Comparison of ENCODE assay signal across 27 cellular contexts in genomic region chr20:61295726-61296628, GRCh38. TPM values are rescaled to one million over a fixed set of nuclear protein-coding genes. Genes with fewer than 3 reads are reported as not detected.
DNase-seq lines count a peak whose midpoint lies in the region; ATAC-seq, FAIRE-seq and TF ChIP-seq lines count a peak whose summit lies in the region.
"Had no signal": no experiment of that assay in that cellular context is flagged by ENCODE, and none has a peak within 500 bp of the region (broad histone marks: within the 10 kb centered on the region; RNA-seq: fewer than 3 reads in every experiment).

No MANE protein-coding gene starts in this region.

- no peaks in the 10 kb centered on the region for H3K36me3 ChIP-seq in H1 (ENCODE audit: control insufficient read depth in 2 of 4, insufficient read depth in 4 of 4, low read length in 3 of 4)
- no peaks in the 10 kb centered on the region for H3K36me3 ChIP-seq in mucosa of descending colon (ENCODE audit: low read depth)
- H3K36me3 ChIP-seq: cardiac muscle cell, esophagus muscularis mucosa, pancreas, sigmoid colon, tibial artery had no signal

- POLR2A ChIA-PET in H1 (lab: Charles Lee; ENCODE audit: partially characterized antibody): no interaction called here
- POLR2A ChIA-PET in activated CD4-positive, alpha-beta memory T cell treated with anti-CD3 and anti-CD28 coated beads for 36 hours (lab: Charles Lee): no interaction called here

- H2BK15ac ChIP-seq in H1 (ENCODE audit: low read length): no peak overlapping the region

- no peak overlapping the region for H3K23ac ChIP-seq in H1 (ENCODE audit: insufficient read length)

- peaks cover under 1% of the 10 kb centered on the region for H3K36me3 Mint-ChIP-seq in neural crest cell (ENCODE audit: low read depth)
- no peaks in the 10 kb centered on the region for H3K36me3 Mint-ChIP-seq in activated CD4-positive, alpha-beta memory T cell treated with anti-CD3 and anti-CD28 coated beads for 36 hours
- H3K36me3 Mint-ChIP-seq: activated CD8-positive, alpha-beta memory T cell treated with anti-CD3 and anti-CD28 coated beads, Interleukin-2, amount 10 ng/mL, durations not matched to agents 7 days and 5 days had no signal

- no peak overlapping the region for H4K91ac ChIP-seq in H1 (replicated peaks; ENCODE audit: insufficient read length, low read length)

- H2AFZ ChIP-seq in H1 (ENCODE audit: low read length): no peak overlapping the region

- no peak overlapping the region for H4K5ac ChIP-seq in H1 (ENCODE audit: insufficient read length, low read depth, low read length)

- no peak overlapping the region for H3K9ac ChIP-seq in H1 (replicated peaks in 1 of 4; ENCODE audit: extremely low read depth in 1 of 4, low read depth in 3 of 4, low read length in 3 of 4)

- H3K4me3 ChIP-seq in H1 (ENCODE audit: extremely low read depth in 1 of 4, insufficient read depth in 2 of 4, low read depth in 3 of 4, low read length in 4 of 4) (no peak overlapping the region), mucosa of descending colon (no peak overlapping the region)
- H3K4me3 ChIP-seq: cardiac muscle cell, dorsolateral prefrontal cortex, esophagus muscularis mucosa, pancreas, sigmoid colon, tibial artery had no signal

- peak overlapping the region; percentile 68; the same call in 1 of the 2 replicates for H2BK12ac ChIP-seq in H1 (ENCODE audit: low read depth, low read length)

- no peak overlapping the region for H2AK5ac ChIP-seq in H1 (ENCODE audit: low read depth, low read length)

- peaks cover 28% of the 10 kb centered on the region for H3K4me1 Mint-ChIP-seq in neural crest cell
- no peaks in the 10 kb centered on the region for H3K4me1 Mint-ChIP-seq in activated CD4-positive, alpha-beta memory T cell treated with anti-CD3 and anti-CD28 coated beads for 36 hours (ENCODE audit: low read depth)
- H3K4me1 Mint-ChIP-seq: activated CD8-positive, alpha-beta memory T cell treated with anti-CD3 and anti-CD28 coated beads, Interleukin-2, amount 10 ng/mL, durations not matched to agents 7 days and 5 days had no signal

- H3K27ac ChIP-seq in H1 (ENCODE audit: low read depth, low read length): no peak overlapping the region
- H3K27ac ChIP-seq: cardiac muscle cell, dorsolateral prefrontal cortex, esophagus muscularis mucosa, pancreas, sigmoid colon, tibial artery had no signal

- peak; percentile 69 for DNase-seq in ELR (ENCODE audit: low read depth)
- peak; percentile 27 for DNase-seq in NCI-H226
- peak in 1 of 2 experiments; percentile 41 for DNase-seq in H1 (ENCODE audit: low read depth in 1 of 2, low spot score in 2 of 2)
- no peak for DNase-seq in neural crest cell (ENCODE audit: low read depth, low spot score)
- DNase-seq in left cardiac atrium: no peak
- no peak for DNase-seq in activated CD4-positive, alpha-beta memory T cell treated with anti-CD3 and anti-CD28 coated beads for 36 hours
- no peak for DNase-seq in mucosa of descending colon
- DNase-seq: activated CD4-positive, alpha-beta T cell treated with anti-CD3 and anti-CD28 coated beads for 4 hours; activated CD8-positive, alpha-beta memory T cell treated with anti-CD3 and anti-CD28 coated beads, Interleukin-2, amount 10 ng/mL, durations not matched to agents 7 days and 5 days; AML-193; DND-41; dorsolateral prefrontal cortex; NCI-H146; NCI-H2227 treated with DMSO at 0.1 percent for 48 hours; NK-92 treated with Interleukin-12 subunit alpha and Interleukin-12 subunit beta, amount 100 ng/mL, for 24 hours; pancreas; sigmoid colon; stimulated activated CD4-positive, alpha-beta T cell treated with anti-CD3 and anti-CD28 coated beads, Interleukin-1b, Interleukin-23, amount 100 ng/mL, for 48 hours; stimulated activated naive CD8-positive, alpha-beta T cell treated with anti-CD3 and anti-CD28 coated beads, Interleukin-15, Interleukin-2, amounts not matched to agents 100 U/mL and 50 U/mL, for 24 hours; tibial artery had no signal

- H2BK5ac ChIP-seq in H1 (ENCODE audit: low read depth, low read length): peak overlapping the region; percentile 75; the same call in 1 of the 2 replicates

- H3K27ac Mint-ChIP-seq in neural crest cell (ENCODE audit: unreplicated experiment): peak overlapping the region; percentile 39
- H3K27ac Mint-ChIP-seq in activated CD4-positive, alpha-beta memory T cell treated with anti-CD3 and anti-CD28 coated beads for 36 hours: no peak overlapping the region
- H3K27ac Mint-ChIP-seq: activated CD8-positive, alpha-beta memory T cell treated with anti-CD3 and anti-CD28 coated beads, Interleukin-2, amount 10 ng/mL, durations not matched to agents 7 days and 5 days; activated T-helper 2 cell treated with anti-CD3 and anti-CD28 coated beads, Interferon-gamma antibody, Interleukin-2, Interleukin-4, amounts not matched to agents 10 μg/mL and 5 μg/mL and 100 μg/mL, durations not matched to agents 14 hours and 24 hours and 36 hours had no signal

- H3K79me2 ChIP-seq in H1 (ENCODE audit: control insufficient read depth in 1 of 2, insufficient read depth in 2 of 2, low read length in 2 of 2): no peaks in the 10 kb centered on the region

- no peak overlapping the region for H2BK120ac ChIP-seq in H1 (replicated peaks; ENCODE audit: low read depth, low read length)

- H3K79me1 ChIP-seq in H1 (ENCODE audit: low read depth, low read length): no peaks in the 10 kb centered on the region

- H3K27me3 ChIP-seq in H1 (replicated peaks in 1 of 4; ENCODE audit: control insufficient read depth in 3 of 4, extremely low read depth in 1 of 4, insufficient read depth in 3 of 4, low read length in 3 of 4): 0 out of 7 replicates have a peak, but pooled peaks cover 0 to 2% (median 0%) of the 10 kb centered on the region in 4 experiments
- H3K27me3 ChIP-seq: cardiac muscle cell, esophagus muscularis mucosa, pancreas, sigmoid colon had no signal

- TF ChIP-seq CTCF in H1 (IDR thresholded peaks at IDR 0.05; ENCODE audit: control extremely low read depth in 1 of 3, insufficient read depth in 1 of 3, low read depth in 1 of 3, low read length in 3 of 3) (peak in 1 of 3 experiments; percentile 10; a peak in 1 of 4 replicates), neural crest cell (conservative IDR thresholded peaks at IDR 0.05) (no peak), mucosa of descending colon (IDR thresholded peaks at IDR 0.05) (no peak)

- peak in 1 of 2 experiments; percentile 17; a peak in 1 of 4 replicates for TF ChIP-seq RAD21 in H1 (IDR thresholded peaks at IDR 0.05 in 1 of 2, conservative IDR thresholded peaks at IDR 0.05 in 1 of 2; ENCODE audit: low read depth in 2 of 2, low read length in 2 of 2)

- intact Hi-C loops in left cardiac atrium (cut with DNase I): no loop called here
- intact Hi-C loops in activated CD4-positive, alpha-beta memory T cell treated with anti-CD3 and anti-CD28 coated beads for 36 hours (cut with micrococcal nuclease): no loop called here
- intact Hi-C loops in mucosa of descending colon (cut with DNase I, micrococcal nuclease): no loop called here

- no peak overlapping the region for H3K4me2 ChIP-seq in H1 (ENCODE audit: insufficient read depth in 1 of 2, low read depth in 2 of 2, low read length in 2 of 2)

- no peak overlapping the region for H4K8ac ChIP-seq in H1 (ENCODE audit: extremely low read depth, insufficient read depth, low read length)

- FAIRE-seq in H1 (lab: Jason Lieb, UNC): no peak
- FAIRE-seq: GM18507, pancreas, RCC 7860, TTC549 had no signal

- H3K14ac ChIP-seq in H1 (ENCODE audit: insufficient read length): no peak overlapping the region

- no peak overlapping the region for H2BK20ac ChIP-seq in H1 (ENCODE audit: low read length)

- ATAC-seq in left cardiac atrium (no peak), mucosa of descending colon (no peak), GM21528 (IDR thresholded peaks at IDR 0.05; ENCODE audit: low FRiP score, unreplicated experiment) (no peak)
- ATAC-seq: activated CD8-positive, alpha-beta memory T cell treated with anti-CD3 and anti-CD28 coated beads, Interleukin-2, amount 10 ng/mL, durations not matched to agents 7 days and 5 days; pancreas; stimulated activated naive CD8-positive, alpha-beta T cell treated with anti-CD3 and anti-CD28 coated beads, Interleukin-15, Interleukin-2, amounts not matched to agents 100 U/mL and 50 U/mL, for 24 hours had no signal

- no peak overlapping the region for H3K4ac ChIP-seq in H1 (replicated peaks; ENCODE audit: insufficient read length, low read depth, low read length)

- CTCF ChIA-PET in H1 (lab: Charles Lee; ENCODE audit: partially characterized antibody): interaction anchor here (0.6 kb wide), 1 partner anchor 178 kb away, joined by 3 read pairs; no protein-coding TSS in a partner anchor
- CTCF ChIA-PET in activated CD4-positive, alpha-beta memory T cell treated with anti-CD3 and anti-CD28 coated beads for 36 hours (lab: Charles Lee): no interaction called here

- no peak for TF ChIP-seq POLR2A in H1 (IDR thresholded peaks at IDR 0.05; ENCODE audit: control extremely low read depth in 1 of 2, low read depth in 2 of 2, low read length in 2 of 2)

- H3K4me3 Mint-ChIP-seq in neural crest cell: no peak overlapping the region
- no peak overlapping the region for H3K4me3 Mint-ChIP-seq in activated CD4-positive, alpha-beta memory T cell treated with anti-CD3 and anti-CD28 coated beads for 36 hours
- H3K4me3 Mint-ChIP-seq: activated CD8-positive, alpha-beta memory T cell treated with anti-CD3 and anti-CD28 coated beads, Interleukin-2, amount 10 ng/mL, durations not matched to agents 7 days and 5 days had no signal

- H3K9me3 Mint-ChIP-seq in neural crest cell: peaks cover under 1% of the 10 kb centered on the region
- peaks cover 2% of the 10 kb centered on the region for H3K9me3 Mint-ChIP-seq in activated CD4-positive, alpha-beta memory T cell treated with anti-CD3 and anti-CD28 coated beads for 36 hours
- H3K9me3 Mint-ChIP-seq: activated T-helper 2 cell treated with anti-CD3 and anti-CD28 coated beads, Interferon-gamma antibody, Interleukin-2, Interleukin-4, amounts not matched to agents 10 μg/mL and 5 μg/mL and 100 μg/mL, durations not matched to agents 14 hours and 24 hours and 36 hours had no signal

- no peak for TF ChIP-seq EP300 in H1 (IDR thresholded peaks at IDR 0.05; ENCODE audit: borderline replicate concordance in 1 of 2, low read depth in 2 of 2, low read length in 2 of 2)

- H3K9me3 ChIP-seq in H1 (ENCODE audit: insufficient read depth in 2 of 2, low read depth in 1 of 2, low read length in 1 of 2) (no peaks in the 10 kb centered on the region), mucosa of descending colon (no peaks in the 10 kb centered on the region)
- H3K9me3 ChIP-seq: esophagus muscularis mucosa, pancreas, sigmoid colon, tibial artery had no signal

- H3K4me1 ChIP-seq in H1 (replicated peaks in 1 of 4; ENCODE audit: control insufficient read depth in 3 of 4, insufficient read depth in 4 of 4, low read length in 3 of 4): no peaks in the 10 kb centered on the region; a peak in 3 of 7 replicates
- H3K4me1 ChIP-seq in mucosa of descending colon (ENCODE audit: low read depth): no peaks in the 10 kb centered on the region
- H3K4me1 ChIP-seq: esophagus muscularis mucosa, pancreas, tibial artery had no signal

- H3K56ac ChIP-seq in H1 (replicated peaks; ENCODE audit: insufficient read length, low read depth, low read length): no peak overlapping the region

- peaks cover 3% of the 10 kb centered on the region; the same call in 1 of the 2 replicates for H3K23me2 ChIP-seq in H1 (ENCODE audit: low read depth, low read length)

- 79 to 100% methylated on average over 2 to 28 of the region's 33 CpGs for WGBS in H1 (ENCODE audit: extremely low coverage in 1 of 2, insufficient coverage in 1 of 2, insufficient read length in 1 of 2, insufficient replicate concordance in 2 of 2, low coverage in 1 of 2, low lambda C conversion rate in 2 of 2, missing lambda C conversion rate in 1 of 2), 2 experiments

- no peak overlapping the region for H3K18ac ChIP-seq in H1 (ENCODE audit: extremely low read depth, low read length)

- H3K27me3 Mint-ChIP-seq in neural crest cell (ENCODE audit: low read depth): no peaks in the 10 kb centered on the region
- no peaks in the 10 kb centered on the region for H3K27me3 Mint-ChIP-seq in activated CD4-positive, alpha-beta memory T cell treated with anti-CD3 and anti-CD28 coated beads for 36 hours
- H3K27me3 Mint-ChIP-seq: activated CD8-positive, alpha-beta memory T cell treated with anti-CD3 and anti-CD28 coated beads, Interleukin-2, amount 10 ng/mL, durations not matched to agents 7 days and 5 days had no signal

- peaks cover 0 to 2% of the 10 kb centered on the region in 2 experiments for H4K20me1 ChIP-seq in H1 (replicated peaks in 1 of 2; ENCODE audit: control insufficient read depth in 1 of 2, insufficient read depth in 2 of 2, low read length in 2 of 2)

RNA-seq across cellular contexts. Expression of gene CDH4, which starts 43.9 kb away (rescaled TPM):
- 7.4 and 7.9 TPM in 2 replicates for total RNA-seq in H1 (2021; fragmentation: NEBNext Ultra II Directional; extraction: Animal tissue kit (Norgen Biotek cat#: 25700))
- 4.3 and 6.4 TPM in 2 replicates for polyA plus RNA-seq in H1 (2011; rRNA removed)
- 3.2 TPM for polyA plus RNA-seq in H1 (2011; cell fraction: cytosol; rRNA removed)
- 6.0 TPM for polyA plus RNA-seq in H1 (2011; cell fraction: nucleus; rRNA removed)
- 4.9 to 8.0 TPM (median 7.3 TPM) in 4 replicates for polyA plus RNA-seq in H1 (2012, experiment 1 of 2)
- 5.8 TPM for polyA plus RNA-seq in H1 (2012, experiment 2 of 2)
- polyA plus RNA-seq in H1 (2013, experiment 1 of 2): 8.3 TPM
- 7.3 TPM for polyA plus RNA-seq in H1 (2013, experiment 2 of 2)
- 6.3 and 6.4 TPM in 2 replicates for polyA minus RNA-seq in H1 (2011; rRNA and poly(A)+ RNA removed)
- polyA minus RNA-seq in H1 (2011; cell fraction: cytosol; rRNA and poly(A)+ RNA removed): 7.4 TPM
- polyA minus RNA-seq in H1 (2011; cell fraction: nucleus; rRNA and poly(A)+ RNA removed): 5.2 TPM
- total RNA-seq in neural crest cell (7.8 and 8.9 TPM in 2 replicates), left cardiac atrium (under 1 TPM; 0.06 to 0.08 TPM), mucosa of descending colon (under 1 TPM in 1 of 3 donors, not detected in 2; 0.16 TPM)
- total RNA-seq in activated CD4-positive, alpha-beta memory T cell treated with anti-CD3 and anti-CD28 coated beads for 36 hours: under 1 TPM; 0.10 to 0.21 TPM
- total RNA-seq: activated T-helper 2 cell treated with anti-CD3 and anti-CD28 coated beads, Interferon-gamma antibody, Interleukin-2, Interleukin-4, amounts not matched to agents 10 μg/mL and 5 μg/mL and 100 μg/mL, durations not matched to agents 14 hours and 24 hours and 36 hours had no signal

Comparison
In these comparisons a context has a peak if more than half of its experiments do, and no peak if none do; other contexts are left out.
1. DNase-seq: peak in ELR (single experiment) and NCI-H226 (single experiment); none in neural crest cell (single experiment), left cardiac atrium (single experiment), activated CD4-positive, alpha-beta memory T cell treated with anti-CD3 and anti-CD28 coated beads for 36 hours (single experiment) and mucosa of descending colon (0 of 3).